Comparison of ENCODE assay signal across 14 cellular contexts in the genomic region with DNA sequence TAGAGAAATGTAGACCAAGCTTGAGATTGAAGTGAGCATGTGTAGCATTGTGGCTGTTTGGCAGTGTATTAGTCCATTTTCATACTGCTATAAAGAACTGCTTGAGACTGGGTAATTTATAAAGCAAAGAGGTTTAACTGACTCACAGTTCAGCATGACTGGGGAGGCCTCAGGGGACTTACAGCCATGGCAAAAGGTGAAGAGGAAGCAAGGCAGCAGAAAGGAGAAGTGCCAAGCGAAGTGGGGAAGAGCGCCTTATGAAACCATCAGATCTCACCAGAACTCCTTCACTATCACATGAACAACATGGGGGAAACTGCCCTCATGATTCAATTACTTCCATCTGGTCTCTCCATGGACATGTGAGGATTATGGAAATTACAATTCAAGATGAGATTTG.
DNase-seq lines count a peak whose midpoint lies in the region; ATAC-seq and TF ChIP-seq lines count a peak whose summit lies in the region.
"Had no signal": no experiment of that assay in that cellular context is flagged by ENCODE, and none has a peak within 500 bp of the region (broad histone marks: within the 10 kb centered on the region; RNA-seq: fewer than 3 reads in every experiment).

No MANE protein-coding gene starts in this region.

- DNase-seq in AML-193 (lab: John Stamatoyannopoulos, UW): peak; percentile 81
- peak; percentile 18 for DNase-seq in UCSD-AML1 (lab: John Stamatoyannopoulos, UW; ENCODE audit: unreplicated experiment)
- no peak for DNase-seq in NCI-H524 (lab: John Stamatoyannopoulos, UW)
- DNase-seq in foreskin fibroblast: no peak
- DNase-seq in stimulated activated CD4-positive, alpha-beta T cell treated with anti-CD3 and anti-CD28 coated beads, Interleukin-1b, Interleukin-23, amount 100 ng/mL, for 48 hours: no peak
- DNase-seq in NCI-H446 treated with DMSO at 0.1 percent for 48 hours (lab: John Stamatoyannopoulos, UW): no peak
- DNase-seq: amniotic stem cell; NCI-H1105 treated with DMSO at 0.1 percent for 48 hours; stimulated activated CD4-positive, alpha-beta T cell treated with anti-CD3 and anti-CD28 coated beads, Interleukin-2, amount 100 ng/mL, for 24 hours; stimulated activated naive CD4-positive, alpha-beta T cell treated with Interleukin-2 at 50 U/mL for 16 hours had no signal

- peak; percentile 59 for ATAC-seq in GM21381 (IDR thresholded peaks at IDR 0.05; ENCODE audit: unreplicated experiment)
- peak; percentile 90 for ATAC-seq in HG03460 (IDR thresholded peaks at IDR 0.05; ENCODE audit: unreplicated experiment)
- ATAC-seq: T-cell had no signal

- TF ChIP-seq CTCF in foreskin fibroblast (IDR thresholded peaks at IDR 0.05; ENCODE audit: low read depth, low read length): no peak

- H3K4me3 ChIP-seq in foreskin fibroblast (ENCODE audit: low read depth in 1 of 2, low read length in 2 of 2): no peak overlapping the region
- H3K4me3 ChIP-seq: lung had no signal

Comparison
In these comparisons a context has a peak if more than half of its experiments do, and no peak if none do; other contexts are left out.
1. DNase-seq: peak in AML-193 (2 of 2) and UCSD-AML1 (single experiment); none in NCI-H524 (0 of 2), foreskin fibroblast (0 of 2), stimulated activated CD4-positive, alpha-beta T cell treated with anti-CD3 and anti-CD28 coated beads, Interleukin-1b, Interleukin-23, amount 100 ng/mL, for 48 hours (single experiment) and NCI-H446 treated with DMSO at 0.1 percent for 48 hours (single experiment).